ENCODE assay signal across 2 cellular contexts in the genomic region with DNA sequence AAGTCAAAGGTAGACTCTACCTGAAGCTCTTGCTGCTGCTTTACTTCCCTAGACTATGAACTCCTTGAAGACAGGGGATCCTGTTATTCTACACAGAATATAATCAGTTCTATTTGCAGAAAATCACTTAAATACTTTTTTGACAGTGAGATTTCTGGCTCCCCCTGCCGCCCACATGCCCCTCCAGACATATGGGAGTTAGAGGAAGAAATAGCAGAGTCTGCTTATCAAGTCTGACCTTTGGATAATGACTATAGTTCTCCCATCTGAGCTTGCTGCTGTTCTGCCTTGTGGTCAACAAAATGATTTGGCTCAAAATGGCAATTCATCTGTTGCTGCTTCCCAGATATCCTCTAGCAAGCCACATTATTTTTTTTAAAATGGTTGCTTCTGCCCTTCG.
TF ChIP-seq lines count a peak whose summit lies in the region.

No MANE protein-coding gene starts in this region.

TF ChIP-seq in SK-N-SH, 30 proteins besides CTCF, POLR2A, EP300 and RAD21:
- TF ChIP-seq, protein P1, sequence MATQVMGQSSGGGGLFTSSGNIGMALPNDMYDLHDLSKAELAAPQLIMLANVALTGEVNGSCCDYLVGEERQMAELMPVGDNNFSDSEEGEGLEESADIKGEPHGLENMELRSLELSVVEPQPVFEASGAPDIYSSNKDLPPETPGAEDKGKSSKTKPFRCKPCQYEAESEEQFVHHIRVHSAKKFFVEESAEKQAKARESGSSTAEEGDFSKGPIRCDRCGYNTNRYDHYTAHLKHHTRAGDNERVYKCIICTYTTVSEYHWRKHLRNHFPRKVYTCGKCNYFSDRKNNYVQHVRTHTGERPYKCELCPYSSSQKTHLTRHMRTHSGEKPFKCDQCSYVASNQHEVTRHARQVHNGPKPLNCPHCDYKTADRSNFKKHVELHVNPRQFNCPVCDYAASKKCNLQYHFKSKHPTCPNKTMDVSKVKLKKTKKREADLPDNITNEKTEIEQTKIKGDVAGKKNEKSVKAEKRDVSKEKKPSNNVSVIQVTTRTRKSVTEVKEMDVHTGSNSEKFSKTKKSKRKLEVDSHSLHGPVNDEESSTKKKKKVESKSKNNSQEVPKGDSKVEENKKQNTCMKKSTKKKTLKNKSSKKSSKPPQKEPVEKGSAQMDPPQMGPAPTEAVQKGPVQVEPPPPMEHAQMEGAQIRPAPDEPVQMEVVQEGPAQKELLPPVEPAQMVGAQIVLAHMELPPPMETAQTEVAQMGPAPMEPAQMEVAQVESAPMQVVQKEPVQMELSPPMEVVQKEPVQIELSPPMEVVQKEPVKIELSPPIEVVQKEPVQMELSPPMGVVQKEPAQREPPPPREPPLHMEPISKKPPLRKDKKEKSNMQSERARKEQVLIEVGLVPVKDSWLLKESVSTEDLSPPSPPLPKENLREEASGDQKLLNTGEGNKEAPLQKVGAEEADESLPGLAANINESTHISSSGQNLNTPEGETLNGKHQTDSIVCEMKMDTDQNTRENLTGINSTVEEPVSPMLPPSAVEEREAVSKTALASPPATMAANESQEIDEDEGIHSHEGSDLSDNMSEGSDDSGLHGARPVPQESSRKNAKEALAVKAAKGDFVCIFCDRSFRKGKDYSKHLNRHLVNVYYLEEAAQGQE (IDR thresholded peaks at IDR 0.05; ENCODE audit: low read depth, low read length), result no peak
- TF ChIP-seq RXRA (IDR thresholded peaks at IDR 0.05; ENCODE audit: borderline replicate concordance, low read depth) (no peak), SMC3 (IDR thresholded peaks at IDR 0.05; ENCODE audit: low read depth, low read length) (no peak)
- TF ChIP-seq, protein P2, sequence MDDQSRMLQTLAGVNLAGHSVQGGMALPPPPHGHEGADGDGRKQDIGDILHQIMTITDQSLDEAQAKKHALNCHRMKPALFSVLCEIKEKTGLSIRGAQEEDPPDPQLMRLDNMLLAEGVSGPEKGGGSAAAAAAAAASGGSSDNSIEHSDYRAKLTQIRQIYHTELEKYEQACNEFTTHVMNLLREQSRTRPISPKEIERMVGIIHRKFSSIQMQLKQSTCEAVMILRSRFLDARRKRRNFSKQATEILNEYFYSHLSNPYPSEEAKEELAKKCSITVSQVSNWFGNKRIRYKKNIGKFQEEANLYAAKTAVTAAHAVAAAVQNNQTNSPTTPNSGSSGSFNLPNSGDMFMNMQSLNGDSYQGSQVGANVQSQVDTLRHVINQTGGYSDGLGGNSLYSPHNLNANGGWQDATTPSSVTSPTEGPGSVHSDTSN (IDR thresholded peaks at IDR 0.05), result no peak
TF ChIP-seq in SK-N-SH: peak in this region for 0.

TF ChIP-seq in SK-N-SH treated with all-trans-retinoic acid at 6 μM for 48 hours, 23 proteins besides CTCF, POLR2A, EP300 and RAD21 (continued from another document):
- TF ChIP-seq, protein P3, sequence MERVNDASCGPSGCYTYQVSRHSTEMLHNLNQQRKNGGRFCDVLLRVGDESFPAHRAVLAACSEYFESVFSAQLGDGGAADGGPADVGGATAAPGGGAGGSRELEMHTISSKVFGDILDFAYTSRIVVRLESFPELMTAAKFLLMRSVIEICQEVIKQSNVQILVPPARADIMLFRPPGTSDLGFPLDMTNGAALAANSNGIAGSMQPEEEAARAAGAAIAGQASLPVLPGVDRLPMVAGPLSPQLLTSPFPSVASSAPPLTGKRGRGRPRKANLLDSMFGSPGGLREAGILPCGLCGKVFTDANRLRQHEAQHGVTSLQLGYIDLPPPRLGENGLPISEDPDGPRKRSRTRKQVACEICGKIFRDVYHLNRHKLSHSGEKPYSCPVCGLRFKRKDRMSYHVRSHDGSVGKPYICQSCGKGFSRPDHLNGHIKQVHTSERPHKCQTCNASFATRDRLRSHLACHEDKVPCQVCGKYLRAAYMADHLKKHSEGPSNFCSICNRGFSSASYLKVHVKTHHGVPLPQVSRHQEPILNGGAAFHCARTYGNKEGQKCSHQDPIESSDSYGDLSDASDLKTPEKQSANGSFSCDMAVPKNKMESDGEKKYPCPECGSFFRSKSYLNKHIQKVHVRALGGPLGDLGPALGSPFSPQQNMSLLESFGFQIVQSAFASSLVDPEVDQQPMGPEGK (CRISPR knock-in tag; IDR thresholded peaks at IDR 0.05; ENCODE audit: borderline replicate concordance), result no peak
- TF ChIP-seq ZFP3 (CRISPR knock-in tag; IDR thresholded peaks at IDR 0.05), result no peak
- TF ChIP-seq GLIS3 (CRISPR knock-in tag; IDR thresholded peaks at IDR 0.05), result no peak
- TF ChIP-seq ZNF565 (CRISPR knock-in tag; conservative IDR thresholded peaks at IDR 0.05; ENCODE audit: low read depth), result no peak
- TF ChIP-seq OSR1 (CRISPR knock-in tag; IDR thresholded peaks at IDR 0.05), result no peak
